ENCODE assay signal across 1 cellular context in genomic region chr16:88882358-88883030, GRCh38.
TF ChIP-seq lines count a peak whose summit lies in the region.

No MANE protein-coding gene starts in this region.

TF ChIP-seq in HepG2, 621 proteins besides CTCF, POLR2A, EP300 and RAD21:
- TF ChIP-seq XRCC5 (optimal IDR thresholded peaks at IDR 0.05; ENCODE audit: low read length) (peak; percentile 14), ZNF503 (CRISPR knock-in tag; IDR thresholded peaks at IDR 0.05) (no peak), ZNF207 (IDR thresholded peaks at IDR 0.05; ENCODE audit: borderline replicate concordance) (peak; percentile 61; the same call in 1 of the 2 replicates), ZNF530 (CRISPR knock-in tag; IDR thresholded peaks at IDR 0.05; ENCODE audit: low read depth) (no peak), ONECUT2 (CRISPR knock-in tag; IDR thresholded peaks at IDR 0.05) (no peak), UBTF (CRISPR knock-in tag; IDR thresholded peaks at IDR 0.05) (0 out of 2 replicates have a peak, but pooled peaks have one; percentile 21), KAT2B (IDR thresholded peaks at IDR 0.05; ENCODE audit: borderline replicate concordance, low read depth, low read length) (no peak), REL (CRISPR knock-in tag; conservative IDR thresholded peaks at IDR 0.05) (no peak), JDP2 (CRISPR knock-in tag; IDR thresholded peaks at IDR 0.05; ENCODE audit: borderline replicate concordance) (no peak), ATF7-NPFF (CRISPR knock-in tag; IDR thresholded peaks at IDR 0.05; ENCODE audit: low read depth) (no peak), HNRNPL (IDR thresholded peaks at IDR 0.05; ENCODE audit: low read depth, low read length) (peak; percentile 53; the same call in 1 of the 2 replicates), ZNF891 (CRISPR knock-in tag; IDR thresholded peaks at IDR 0.05) (0 out of 2 replicates have a peak, but pooled peaks have one; percentile 60)
- TF ChIP-seq, protein P1, sequence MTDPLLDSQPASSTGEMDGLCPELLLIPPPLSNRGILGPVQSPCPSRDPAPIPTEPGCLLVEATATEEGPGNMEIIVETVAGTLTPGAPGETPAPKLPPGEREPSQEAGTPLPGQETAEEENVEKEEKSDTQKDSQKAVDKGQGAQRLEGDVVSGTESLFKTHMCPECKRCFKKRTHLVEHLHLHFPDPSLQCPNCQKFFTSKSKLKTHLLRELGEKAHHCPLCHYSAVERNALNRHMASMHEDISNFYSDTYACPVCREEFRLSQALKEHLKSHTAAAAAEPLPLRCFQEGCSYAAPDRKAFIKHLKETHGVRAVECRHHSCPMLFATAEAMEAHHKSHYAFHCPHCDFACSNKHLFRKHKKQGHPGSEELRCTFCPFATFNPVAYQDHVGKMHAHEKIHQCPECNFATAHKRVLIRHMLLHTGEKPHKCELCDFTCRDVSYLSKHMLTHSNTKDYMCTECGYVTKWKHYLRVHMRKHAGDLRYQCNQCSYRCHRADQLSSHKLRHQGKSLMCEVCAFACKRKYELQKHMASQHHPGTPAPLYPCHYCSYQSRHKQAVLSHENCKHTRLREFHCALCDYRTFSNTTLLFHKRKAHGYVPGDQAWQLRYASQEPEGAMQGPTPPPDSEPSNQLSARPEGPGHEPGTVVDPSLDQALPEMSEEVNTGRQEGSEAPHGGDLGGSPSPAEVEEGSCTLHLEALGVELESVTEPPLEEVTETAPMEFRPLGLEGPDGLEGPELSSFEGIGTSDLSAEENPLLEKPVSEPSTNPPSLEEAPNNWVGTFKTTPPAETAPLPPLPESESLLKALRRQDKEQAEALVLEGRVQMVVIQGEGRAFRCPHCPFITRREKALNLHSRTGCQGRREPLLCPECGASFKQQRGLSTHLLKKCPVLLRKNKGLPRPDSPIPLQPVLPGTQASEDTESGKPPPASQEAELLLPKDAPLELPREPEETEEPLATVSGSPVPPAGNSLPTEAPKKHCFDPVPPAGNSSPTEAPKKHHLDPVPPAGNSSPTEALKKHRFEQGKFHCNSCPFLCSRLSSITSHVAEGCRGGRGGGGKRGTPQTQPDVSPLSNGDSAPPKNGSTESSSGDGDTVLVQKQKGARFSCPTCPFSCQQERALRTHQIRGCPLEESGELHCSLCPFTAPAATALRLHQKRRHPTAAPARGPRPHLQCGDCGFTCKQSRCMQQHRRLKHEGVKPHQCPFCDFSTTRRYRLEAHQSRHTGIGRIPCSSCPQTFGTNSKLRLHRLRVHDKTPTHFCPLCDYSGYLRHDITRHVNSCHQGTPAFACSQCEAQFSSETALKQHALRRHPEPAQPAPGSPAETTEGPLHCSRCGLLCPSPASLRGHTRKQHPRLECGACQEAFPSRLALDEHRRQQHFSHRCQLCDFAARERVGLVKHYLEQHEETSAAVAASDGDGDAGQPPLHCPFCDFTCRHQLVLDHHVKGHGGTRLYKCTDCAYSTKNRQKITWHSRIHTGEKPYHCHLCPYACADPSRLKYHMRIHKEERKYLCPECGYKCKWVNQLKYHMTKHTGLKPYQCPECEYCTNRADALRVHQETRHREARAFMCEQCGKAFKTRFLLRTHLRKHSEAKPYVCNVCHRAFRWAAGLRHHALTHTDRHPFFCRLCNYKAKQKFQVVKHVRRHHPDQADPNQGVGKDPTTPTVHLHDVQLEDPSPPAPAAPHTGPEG (CRISPR knock-in tag; IDR thresholded peaks at IDR 0.05): no peak
